Comparison of ENCODE assay signal across 18 cellular contexts in the genomic region with DNA sequence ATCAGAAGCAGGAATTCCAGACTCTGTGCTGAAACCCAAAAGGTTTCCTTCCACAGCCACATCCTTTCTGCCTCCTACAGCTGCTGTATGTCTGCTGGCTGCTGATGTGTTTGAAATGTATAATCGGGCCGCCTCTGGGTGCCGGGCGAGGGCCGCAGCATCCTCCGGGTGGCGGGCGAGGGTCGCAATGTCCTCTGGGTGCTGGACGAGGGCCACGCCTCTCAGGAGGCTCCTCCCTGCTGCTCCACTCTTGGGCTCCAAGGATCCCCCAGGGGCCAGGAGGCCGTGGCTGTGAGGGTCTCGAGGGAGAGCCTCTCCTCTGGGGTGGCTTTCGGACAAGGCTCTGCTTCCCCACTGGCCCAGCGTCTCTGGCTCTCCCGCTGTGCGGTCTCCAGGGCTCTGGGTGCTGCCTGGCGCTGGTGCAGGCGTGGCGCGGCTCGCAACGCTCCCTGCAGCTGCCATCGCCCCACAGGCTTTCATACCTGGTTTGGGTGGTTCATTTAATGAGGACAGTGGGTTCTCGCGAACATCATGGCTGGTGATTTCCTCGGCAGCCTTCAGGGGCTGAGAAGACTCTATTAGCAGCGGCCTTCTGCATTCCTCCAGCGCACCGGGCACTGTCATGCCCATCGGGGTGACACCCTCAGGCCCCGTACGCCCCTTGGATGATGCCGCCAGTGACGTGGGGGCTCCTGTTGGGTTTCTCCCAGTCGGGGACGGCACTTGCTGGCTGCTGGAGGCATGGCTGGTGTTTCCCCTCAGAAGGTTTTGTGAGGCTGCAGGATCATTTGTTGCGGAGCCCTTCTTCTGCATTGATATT. TPM values are rescaled to one million over a fixed set of nuclear protein-coding genes. Genes with fewer than 3 reads are reported as not detected.
DNase-seq lines count a peak whose midpoint lies in the region; ATAC-seq and TF ChIP-seq lines count a peak whose summit lies in the region.
"Had no signal": no experiment of that assay in that cellular context is flagged by ENCODE, and none has a peak within 500 bp of the region (broad histone marks: within the 10 kb centered on the region; RNA-seq: fewer than 3 reads in every experiment).

No MANE protein-coding gene starts in this region.

- TF ChIP-seq CTCF in endodermal cell (conservative IDR thresholded peaks at IDR 0.05) (no peak), upper lobe of right lung (IDR thresholded peaks at IDR 0.05) (no peak), A673 (conservative IDR thresholded peaks at IDR 0.05; ENCODE audit: low read depth, low read length) (no peak)

- H3K27ac Mint-ChIP-seq in endodermal cell: no peak overlapping the region
- H3K27ac Mint-ChIP-seq: HFFc6 had no signal

- H3K4me1 Mint-ChIP-seq in endodermal cell: peaks cover 3% of the 10 kb centered on the region
- H3K4me1 Mint-ChIP-seq: central memory CD8-positive, alpha-beta T cell had no signal

- ATAC-seq in Right ventricle myocardium superior (ENCODE audit: poor library complexity) (no peak), left ventricle myocardium superior (no peak), upper lobe of right lung (no peak), GM18907 (IDR thresholded peaks at IDR 0.05; ENCODE audit: unreplicated experiment) (no peak), GM18873 (IDR thresholded peaks at IDR 0.05; ENCODE audit: low FRiP score, unreplicated experiment) (no peak)
- ATAC-seq: GM12878, mucosa of descending colon had no signal

- no peaks in the 10 kb centered on the region for H3K9me3 Mint-ChIP-seq in endodermal cell
- H3K9me3 Mint-ChIP-seq: central memory CD8-positive, alpha-beta T cell; HFFc6 had no signal

- no TSS peak for BruUV-seq in A673 (replicated peaks; lab: Mats Ljungman, UMichigan)

- POLR2A ChIA-PET in A673 (lab: Charles Lee; ENCODE audit: low non-redundant PET): no interaction called here

- no peak overlapping the region for H3K9ac ChIP-seq in endodermal cell (ENCODE audit: extremely low read depth, low read length, poor library complexity, severe bottlenecking)
- H3K9ac ChIP-seq: parathyroid adenoma had no signal

- H3K27me3 Mint-ChIP-seq in endodermal cell (ENCODE audit: insufficient read depth): no peaks in the 10 kb centered on the region
- H3K27me3 Mint-ChIP-seq: central memory CD8-positive, alpha-beta T cell had no signal

- H3K4me1 ChIP-seq in endodermal cell (ENCODE audit: control insufficient read depth, insufficient read depth, low read length): no peaks in the 10 kb centered on the region
- H3K4me1 ChIP-seq in upper lobe of right lung: no peaks in the 10 kb centered on the region
- H3K4me1 ChIP-seq in A673 (ENCODE audit: insufficient read depth, low read length, poor library complexity, severe bottlenecking): no peaks in the 10 kb centered on the region
- H3K4me1 ChIP-seq: parathyroid adenoma had no signal

- no peaks in the 10 kb centered on the region for H3K27me3 ChIP-seq in endodermal cell (ENCODE audit: control insufficient read depth, insufficient read depth, low read length, poor library complexity, severe bottlenecking)
- peaks cover 33% of the 10 kb centered on the region for H3K27me3 ChIP-seq in upper lobe of right lung
- peaks cover 24% of the 10 kb centered on the region for H3K27me3 ChIP-seq in A673 (replicated peaks; ENCODE audit: insufficient read depth, low read depth, low read length, poor library complexity)

- H3K27ac ChIP-seq in endodermal cell (ENCODE audit: low read depth, low read length) (peak overlapping the region; percentile 57), upper lobe of right lung (no peak overlapping the region), A673 (ENCODE audit: low read depth, low read length, poor library complexity, severe bottlenecking) (no peak overlapping the region)
- H3K27ac ChIP-seq: HL-60, parathyroid adenoma had no signal

- CTCF ChIA-PET in A673 (lab: Charles Lee): no interaction called here

- DNase-seq in Right ventricle myocardium superior (peak; percentile 35), left ventricle myocardium superior (no peak), NCI-H146 treated with DMSO at 0.1 percent for 48 hours (lab: John Stamatoyannopoulos, UW; ENCODE audit: unreplicated experiment) (peak; percentile 74), endodermal cell (peak; percentile 50), upper lobe of right lung (peak; percentile 53), A673 (ENCODE audit: low spot score) (no peak)
- DNase-seq: activated CD4-positive, alpha-beta T cell treated with anti-CD3 and anti-CD28 coated beads for 1 hour; activated T-cell treated with anti-CD3 and anti-CD28 coated beads for 4 hours; EL; HFFc6; mucosa of descending colon; T-helper 1 cell had no signal

- no peaks in the 10 kb centered on the region for H3K9me3 ChIP-seq in endodermal cell (ENCODE audit: control insufficient read depth, low read length)
- H3K9me3 ChIP-seq in upper lobe of right lung: no peaks in the 10 kb centered on the region
- H3K9me3 ChIP-seq in A673 (ENCODE audit: low read depth, low read length, poor library complexity, severe bottlenecking): no peaks in the 10 kb centered on the region
- H3K9me3 ChIP-seq: mucosa of descending colon had no signal

- H3K36me3 ChIP-seq in endodermal cell (ENCODE audit: control insufficient read depth, insufficient read depth, low read length): no peaks in the 10 kb centered on the region
- H3K36me3 ChIP-seq in upper lobe of right lung: no peaks in the 10 kb centered on the region
- H3K36me3 ChIP-seq in A673 (ENCODE audit: insufficient read depth, low read length, poor library complexity, severe bottlenecking): no peaks in the 10 kb centered on the region

- H3K36me3 Mint-ChIP-seq in endodermal cell (ENCODE audit: low read depth): no peaks in the 10 kb centered on the region

- H3K4me3 ChIP-seq in endodermal cell (ENCODE audit: low read length) (no peak overlapping the region), upper lobe of right lung (no peak overlapping the region), A673 (ENCODE audit: low read depth, low read length, poor library complexity, severe bottlenecking) (no peak overlapping the region)
- H3K4me3 ChIP-seq: GM12878, mucosa of descending colon had no signal

- H3K4me3 Mint-ChIP-seq in endodermal cell: no peak overlapping the region
- H3K4me3 Mint-ChIP-seq: central memory CD8-positive, alpha-beta T cell; HFFc6 had no signal

- intact Hi-C loops in Right ventricle myocardium superior (cut with DNase I) (no loop called here), left ventricle myocardium superior (cut with micrococcal nuclease) (no loop called here), upper lobe of right lung (cut with DNase I) (no loop called here), A673 (cut with micrococcal nuclease; ENCODE audit: unreplicated experiment) (no loop called here)

- WGBS in endodermal cell (ENCODE audit: insufficient coverage in 1 of 2, insufficient read length in 1 of 2), 2 experiments: 94 to 95% methylated on average over 31 to 38 of the region's 38 CpGs

RNA-seq across cellular contexts. Expression of gene GRTP1, which starts 41.8 kb away (rescaled TPM):
- 1.1 TPM for total RNA-seq in Right ventricle myocardium superior
- 0.94 TPM for total RNA-seq in left ventricle myocardium superior
- 10 to 100 TPM; 31.4 to 35.1 TPM for total RNA-seq in endodermal cell
- polyA plus RNA-seq in endodermal cell (2013, experiment 1 of 2): 7.6 TPM
- polyA plus RNA-seq in endodermal cell (2013, experiment 2 of 2): 7.7 TPM
- 6.1 TPM for total RNA-seq in upper lobe of right lung
- 5.3 and 9.6 TPM in 2 replicates for total RNA-seq in A673 (2021)

RNA-seq across cellular contexts. Expression of gene ADPRHL1, which starts 47.6 kb away (rescaled TPM):
- 506 TPM for total RNA-seq in Right ventricle myocardium superior
- 442 TPM for total RNA-seq in left ventricle myocardium superior
- total RNA-seq in endodermal cell: 1 to 10 TPM; 1.6 to 2.9 TPM
- polyA plus RNA-seq in endodermal cell (2013, experiment 1 of 2): 2.7 TPM
- 3.2 TPM for polyA plus RNA-seq in endodermal cell (2013, experiment 2 of 2)
- total RNA-seq in upper lobe of right lung: 1.9 TPM
- 3.9 and 4.4 TPM in 2 replicates for total RNA-seq in A673 (2021)

Comparison
In these comparisons a context has a peak if more than half of its experiments do, and no peak if none do; other contexts are left out.
1. DNase-seq: peak in Right ventricle myocardium superior (single experiment), NCI-H146 treated with DMSO at 0.1 percent for 48 hours (single experiment), endodermal cell (single experiment) and upper lobe of right lung (single experiment); none in left ventricle myocardium superior (single experiment) and A673 (single experiment).
2. RNA of gene ADPRHL1, which starts 47.6 kb away (total RNA-seq): 506 TPM in Right ventricle myocardium superior (single experiment) and 442 TPM in left ventricle myocardium superior (single experiment); 3.9 to 4.4 TPM in A673, 1.6 to 2.9 TPM in endodermal cell and 1.9 TPM in upper lobe of right lung (single experiment); every median in the first group is over 10 times any median in the second.